12 cellular contexts compared by ENCODE assay signal in the genomic region with DNA sequence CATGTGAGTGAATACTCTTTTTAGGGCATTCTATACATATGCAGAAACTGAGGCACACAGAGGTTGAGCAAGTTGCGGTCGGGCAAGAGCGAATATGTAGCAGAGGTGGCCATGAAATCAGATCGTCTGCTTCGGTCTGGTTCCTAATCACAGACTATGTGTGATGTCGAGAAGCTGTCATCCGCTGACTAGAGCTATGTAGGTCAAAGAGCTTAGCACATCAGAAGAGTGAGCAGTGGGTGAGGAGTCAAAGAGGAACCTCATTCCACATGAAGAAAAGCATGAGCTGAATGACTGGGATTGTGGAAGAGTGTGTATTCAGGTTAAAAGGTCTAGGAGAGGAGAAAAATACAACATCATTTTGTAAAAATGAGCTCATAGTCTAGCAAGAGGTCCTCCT. TPM values are rescaled to one million over a fixed set of nuclear protein-coding genes. Genes with fewer than 3 reads are reported as not detected.
DNase-seq lines count a peak whose midpoint lies in the region; ATAC-seq, FAIRE-seq and TF ChIP-seq lines count a peak whose summit lies in the region.
"Had no signal": no experiment of that assay in that cellular context is flagged by ENCODE, and none has a peak within 500 bp of the region (broad histone marks: within the 10 kb centered on the region; RNA-seq: fewer than 3 reads in every experiment).

No MANE protein-coding gene starts in this region.

- TF ChIP-seq CTCF in WERI-Rb-1 (IDR thresholded peaks at IDR 0.05; ENCODE audit: low read depth, low read length): no peak

- H3K9me3 ChIP-seq in WERI-Rb-1 (ENCODE audit: severe bottlenecking): no peaks in the 10 kb centered on the region
- H3K9me3 ChIP-seq in small intestine (ENCODE audit: control insufficient read depth, low read depth): no peaks in the 10 kb centered on the region

- intact Hi-C loops in Right ventricle myocardium superior (cut with DNase I): no loop called here

- no peaks in the 10 kb centered on the region for H3K36me3 ChIP-seq in WERI-Rb-1
- H3K36me3 ChIP-seq in small intestine (ENCODE audit: control insufficient read depth in 2 of 2, insufficient read depth in 2 of 2, low read length in 2 of 2): no peaks in the 10 kb centered on the region

- no peak for FAIRE-seq in small intestine (lab: Jason Lieb, UNC)
- FAIRE-seq: islet of Langerhans had no signal

- H3K27ac ChIP-seq in WERI-Rb-1 (no peak overlapping the region), small intestine (ENCODE audit: low read depth in 1 of 2, low read length in 1 of 2) (peak overlapping the region; percentile 56 to 70)

- WGBS in small intestine, 3 donors: 79 to 95% (median 79%) methylated on average over 7 of the region's 7 CpGs

- DNase-seq in M059J (ENCODE audit: low read depth): peak; percentile 17
- DNase-seq in WERI-Rb-1: peak; percentile 22
- DNase-seq in Right ventricle myocardium superior: no peak
- DNase-seq in small intestine: no peak
- DNase-seq in HT-29 (ENCODE audit: low spot score): no peak
- no peak for DNase-seq in GDM1 (lab: John Stamatoyannopoulos, UW)
- DNase-seq: activated CD4-positive, CD25-positive, alpha-beta regulatory T cell treated with anti-CD3 and anti-CD28 coated beads, Interleukin-2, amount 50 U/mL, for 72 hours; DMS79 treated with DMSO at 0.1 percent for 48 hours; stimulated activated CD4-positive, alpha-beta T cell treated with anti-CD3 and anti-CD28 coated beads, Interleukin-1b, Interleukin-23, amount 100 ng/mL, for 48 hours; substantia nigra had no signal

- ATAC-seq in Right ventricle myocardium superior (ENCODE audit: poor library complexity) (peak; percentile 50), HG03432 (IDR thresholded peaks at IDR 0.05; ENCODE audit: unreplicated experiment) (no peak)

- H3K27me3 ChIP-seq in WERI-Rb-1 (ENCODE audit: insufficient read depth, low read depth, severe bottlenecking) (no peaks in the 10 kb centered on the region), small intestine (ENCODE audit: control insufficient read depth in 2 of 2, insufficient read depth in 2 of 2, low read length in 2 of 2) (no peaks in the 10 kb centered on the region)

- H3K4me3 ChIP-seq in WERI-Rb-1 (ENCODE audit: low read depth, low read length) (no peak overlapping the region), small intestine (ENCODE audit: low read depth in 1 of 2, low read length in 2 of 2) (no peak overlapping the region)

- H3K4me1 ChIP-seq in small intestine (ENCODE audit: control insufficient read depth in 2 of 2, insufficient read depth in 1 of 2, low read depth in 1 of 2, low read length in 1 of 2): peaks cover 0 to 3% of the 10 kb centered on the region in 2 donors

RNA-seq across cellular contexts. Expression of gene GAB3, which starts 19.0 kb away (rescaled TPM):
- total RNA-seq in M059J (2014; rRNA removed; shearing (Covaris generic)): 6.0 and 15.6 TPM in 2 replicates
- total RNA-seq in Right ventricle myocardium superior: 11.9 TPM
- polyA plus RNA-seq in small intestine: 1 to 10 TPM; 1.1 to 1.6 (median 1.1) TPM
- total RNA-seq in HT-29 (2014; rRNA removed; shearing (Covaris generic)): 0.08 TPM in 1 of 2 replicates, not detected in the other

RNA-seq across cellular contexts. Expression of gene DKC1, which starts 30.8 kb away (rescaled TPM):
- total RNA-seq in M059J (2014; rRNA removed; shearing (Covaris generic)): 63.9 and 71.2 TPM in 2 replicates
- total RNA-seq in Right ventricle myocardium superior: 21.2 TPM
- polyA plus RNA-seq in small intestine: 10 to 100 TPM; 12.5 to 56.0 (median 19.7) TPM
- total RNA-seq in HT-29 (2014; rRNA removed; shearing (Covaris generic)): 101 and 103 TPM in 2 replicates

Comparison
In these comparisons a context has a peak if more than half of its experiments do, and no peak if none do; other contexts are left out.
1. DNase-seq: peak in M059J (single experiment) and WERI-Rb-1 (single experiment); none in Right ventricle myocardium superior (single experiment), small intestine (single experiment), HT-29 (single experiment) and GDM1 (single experiment).